In genomic region chr2:215613265-215613664, GRCh38 we compare ENCODE assay signal across 20 cellular contexts.
DNase-seq lines count a peak whose midpoint lies in the region; ATAC-seq, FAIRE-seq and TF ChIP-seq lines count a peak whose summit lies in the region.
"Had no signal": no experiment of that assay in that cellular context is flagged by ENCODE, and none has a peak within 500 bp of the region (broad histone marks: within the 10 kb centered on the region; RNA-seq: fewer than 3 reads in every experiment).

No MANE protein-coding gene starts in this region.

- H3K27ac Mint-ChIP-seq in neural progenitor cell (peak overlapping the region; percentile 90), natural killer cell (no peak overlapping the region)
- H3K27ac Mint-ChIP-seq: activated naive CD4-positive, alpha-beta T cell treated with anti-CD3 and anti-CD28 coated beads, Interleukin-2, amount 50 U/mL, for 72 hours; activated T-cell treated with anti-CD3 and anti-CD28 coated beads, Interleukin-2, amount 50 U/mL, for 24 hours; B cell; naive B cell had no signal

- H3K27me3 ChIP-seq in H7 (ENCODE audit: control insufficient read depth, insufficient read depth, low read length) (no peaks in the 10 kb centered on the region), PC-3 (ENCODE audit: low read length) (no peaks in the 10 kb centered on the region), fibroblast of lung (ENCODE audit: control insufficient read depth, insufficient read depth, low read length) (no peaks in the 10 kb centered on the region), neural progenitor cell (no peaks in the 10 kb centered on the region)
- H3K27me3 ChIP-seq: tibial artery had no signal

- H3K79me2 ChIP-seq in PC-3 (ENCODE audit: low read length): no peaks in the 10 kb centered on the region
- H3K79me2 ChIP-seq in fibroblast of lung (ENCODE audit: control insufficient read depth, insufficient read depth, low read length): no peaks in the 10 kb centered on the region
- H3K79me2 ChIP-seq in neural progenitor cell (ENCODE audit: low read depth): no peaks in the 10 kb centered on the region

- no peak overlapping the region for H3K9ac ChIP-seq in PC-3 (ENCODE audit: low read length)
- no peak overlapping the region for H3K9ac ChIP-seq in fibroblast of lung (ENCODE audit: insufficient read depth, low read length)
- H3K9ac ChIP-seq in neural progenitor cell: no peak overlapping the region

- TF ChIP-seq CTCF in PC-3 (conservative IDR thresholded peaks at IDR 0.05; ENCODE audit: low read depth, low read length) (no peak), fibroblast of lung (conservative IDR thresholded peaks at IDR 0.05 in 1 of 2, IDR thresholded peaks at IDR 0.05 in 1 of 2; ENCODE audit: low read depth in 1 of 2, low read length in 2 of 2) (peak in 1 of 2 donors; percentile 17), neural progenitor cell (IDR thresholded peaks at IDR 0.05) (no peak), natural killer cell (IDR thresholded peaks at IDR 0.05) (no peak)

- H3K27me3 Mint-ChIP-seq in neural progenitor cell (ENCODE audit: insufficient read depth, low read depth) (no peaks in the 10 kb centered on the region), natural killer cell (ENCODE audit: low read depth in 2 of 2) (peaks cover 0 to 15% of the 10 kb centered on the region in 2 donors)

- CTCF ChIA-PET in PC-3 (lab: Charles Lee): no interaction called here

- FAIRE-seq in RCC 7860 (lab: Jason Lieb, UNC): no peak
- FAIRE-seq: bronchial epithelial cell had no signal

- H3K9me3 ChIP-seq in PC-3 (ENCODE audit: low read length): no peaks in the 10 kb centered on the region
- no peaks in the 10 kb centered on the region for H3K9me3 ChIP-seq in fibroblast of lung (ENCODE audit: control insufficient read depth, insufficient read depth, low read depth, low read length)
- H3K9me3 ChIP-seq in neural progenitor cell (ENCODE audit: low read depth): no peaks in the 10 kb centered on the region
- H3K9me3 ChIP-seq: tibial artery had no signal

- POLR2A ChIA-PET in PC-3 (lab: Charles Lee; ENCODE audit: unreplicated experiment): no interaction called here

- H3K9me2 ChIP-seq in PC-3 (replicated peaks; ENCODE audit: low read length): no peaks in the 10 kb centered on the region

- no peak overlapping the region for H3K4me3 Mint-ChIP-seq in neural progenitor cell
- H3K4me3 Mint-ChIP-seq in natural killer cell: no peak overlapping the region
- H3K4me3 Mint-ChIP-seq: activated T-cell treated with anti-CD3 and anti-CD28 coated beads, Interleukin-2, amount 50 U/mL, for 24 hours; B cell; naive B cell had no signal

- H3K36me3 Mint-ChIP-seq in neural progenitor cell (peaks cover 2% of the 10 kb centered on the region), natural killer cell (no peaks in the 10 kb centered on the region)
- H3K36me3 Mint-ChIP-seq: activated naive CD4-positive, alpha-beta T cell treated with anti-CD3 and anti-CD28 coated beads, Interleukin-2, amount 50 U/mL, for 72 hours; naive B cell had no signal

- ATAC-seq in PC-3: no peak
- ATAC-seq in natural killer cell: no peak
- no peak for ATAC-seq in HG02938 (IDR thresholded peaks at IDR 0.05; ENCODE audit: unreplicated experiment)
- ATAC-seq: activated naive CD4-positive, alpha-beta T cell treated with anti-CD3 and anti-CD28 coated beads, Interleukin-2, amount 50 U/mL, for 72 hours; left ventricle myocardium superior had no signal

- no peaks in the 10 kb centered on the region for H4K20me1 ChIP-seq in PC-3 (ENCODE audit: low read length)
- no peaks in the 10 kb centered on the region for H4K20me1 ChIP-seq in fibroblast of lung (ENCODE audit: control insufficient read depth, extremely low read depth, insufficient read depth, low read length)
- no peaks in the 10 kb centered on the region for H4K20me1 ChIP-seq in neural progenitor cell (ENCODE audit: low read depth)

- H3K4me3 ChIP-seq in H7 (ENCODE audit: insufficient read depth, low read depth, low read length) (no peak overlapping the region), PC-3 (ENCODE audit: low read length) (no peak overlapping the region), fibroblast of lung (replicated peaks in 1 of 4; ENCODE audit: control extremely low read depth in 1 of 4, insufficient read depth in 1 of 4, low read depth in 3 of 4, low read length in 4 of 4) (no peak overlapping the region), neural progenitor cell (no peak overlapping the region)
- H3K4me3 ChIP-seq: tibial artery had no signal

- intact Hi-C loops in PC-3 (cut with micrococcal nuclease): no loop called here
- intact Hi-C loops in natural killer cell (cut with micrococcal nuclease): no loop called here

- no TSS peak for BruUV-seq in PC-3 (replicated peaks; lab: Mats Ljungman, UMichigan)

- no peak overlapping the region for H3K27ac ChIP-seq in PC-3 (ENCODE audit: low read length)
- no peak overlapping the region for H3K27ac ChIP-seq in fibroblast of lung (ENCODE audit: insufficient read depth, low read length)
- no peak overlapping the region for H3K27ac ChIP-seq in neural progenitor cell
- H3K27ac ChIP-seq: tibial artery had no signal

- peak; percentile 36 for DNase-seq in H7
- DNase-seq in PC-3: peak; percentile 16
- DNase-seq in fibroblast of lung (ENCODE audit: low read depth in 2 of 2): peak; percentile 39 to 72
- no peak for DNase-seq in neural progenitor cell (ENCODE audit: low spot score)
- DNase-seq in natural killer cell: no peak
- no peak for DNase-seq in D341Med (ENCODE audit: low spot score)
- DNase-seq in RCC 7860 (ENCODE audit: low spot score): no peak
- DNase-seq: activated CD4-positive, alpha-beta T cell treated with anti-CD3 and anti-CD28 coated beads, Interleukin-2, amount 50 U/mL, for 48 hours; activated T-cell treated with anti-CD3 and anti-CD28 coated beads, Interleukin-2, amount 50 U/mL, for 24 hours; DMS153; hypothalamus; left ventricle myocardium superior; naive B cell; NCI-H1694; NCI-H446; tibial artery had no signal

- H3F3A ChIP-seq in PC-3 (ENCODE audit: low read length, unreplicated experiment) (no peaks in the 10 kb centered on the region), neural progenitor cell (ENCODE audit: low read depth) (peaks cover 3% of the 10 kb centered on the region)

- H2AFZ ChIP-seq in PC-3 (ENCODE audit: low read length): no peak overlapping the region
- H2AFZ ChIP-seq in fibroblast of lung (ENCODE audit: low read length): peak overlapping the region; percentile 31
- no peak overlapping the region for H2AFZ ChIP-seq in neural progenitor cell (replicated peaks)

- H3K4me1 Mint-ChIP-seq in neural progenitor cell: peaks cover 23% of the 10 kb centered on the region
- no peaks in the 10 kb centered on the region for H3K4me1 Mint-ChIP-seq in natural killer cell
- H3K4me1 Mint-ChIP-seq: B cell, naive B cell had no signal

- H3K4me2 ChIP-seq in PC-3 (ENCODE audit: low read length) (no peak overlapping the region), fibroblast of lung (ENCODE audit: extremely low read depth, insufficient read depth, low read length) (peak overlapping the region; percentile 8), neural progenitor cell (no peak overlapping the region)

- H3K36me3 ChIP-seq in H7 (replicated peaks; ENCODE audit: control insufficient read depth, insufficient read depth, low read length) (no peaks in the 10 kb centered on the region; the same call in 1 of the 2 replicates), PC-3 (ENCODE audit: low read depth, low read length) (no peaks in the 10 kb centered on the region), fibroblast of lung (ENCODE audit: control insufficient read depth, insufficient read depth, low read length) (no peaks in the 10 kb centered on the region), neural progenitor cell (no peaks in the 10 kb centered on the region)
- H3K36me3 ChIP-seq: tibial artery had no signal

- 0 out of 2 replicates have a peak, but pooled peaks cover 5% of the 10 kb centered on the region for H3K4me1 ChIP-seq in PC-3 (ENCODE audit: insufficient read depth, low read length)
- peaks cover 2% of the 10 kb centered on the region for H3K4me1 ChIP-seq in fibroblast of lung (ENCODE audit: control insufficient read depth, extremely low read depth, insufficient read depth, low read length)
- no peaks in the 10 kb centered on the region for H3K4me1 ChIP-seq in neural progenitor cell

- peaks cover 18% of the 10 kb centered on the region for H3K9me3 Mint-ChIP-seq in neural progenitor cell
- H3K9me3 Mint-ChIP-seq in natural killer cell: peaks cover 0 to 2% of the 10 kb centered on the region in 2 donors
- H3K9me3 Mint-ChIP-seq: activated naive CD4-positive, alpha-beta T cell treated with anti-CD3 and anti-CD28 coated beads, Interleukin-2, amount 50 U/mL, for 72 hours; activated T-cell treated with anti-CD3 and anti-CD28 coated beads, Interleukin-2, amount 50 U/mL, for 24 hours had no signal

Comparison
In these comparisons a context has a peak if more than half of its experiments do, and no peak if none do; other contexts are left out.
1. DNase-seq: peak in H7 (single experiment), PC-3 (single experiment) and fibroblast of lung (2 of 2); none in neural progenitor cell (single experiment), natural killer cell (single experiment), D341Med (single experiment) and RCC 7860 (single experiment).